In the genomic region with DNA sequence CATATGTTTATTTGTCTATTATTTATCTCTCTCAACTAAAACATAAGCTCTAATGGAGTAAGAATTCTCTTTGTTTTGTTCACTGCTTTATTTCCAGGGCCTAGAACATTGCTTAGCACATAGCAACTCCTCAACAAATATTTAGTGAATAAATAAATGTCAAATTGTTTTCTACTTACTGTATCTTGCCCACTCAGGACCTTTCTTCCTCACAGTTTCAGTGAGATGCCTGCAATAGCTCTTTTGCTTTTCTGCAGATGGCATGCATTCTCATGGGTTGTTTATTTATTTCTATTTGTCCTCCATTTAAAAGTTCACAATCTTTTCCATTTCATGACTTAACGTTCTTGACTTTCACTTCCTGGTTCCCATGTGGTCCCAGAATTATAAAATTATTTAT, we compare ENCODE assay signal across 2 cellular contexts.
TF ChIP-seq lines count a peak whose summit lies in the region.

No MANE protein-coding gene starts in this region.

TF ChIP-seq in SK-N-SH, 30 proteins besides CTCF, POLR2A, EP300 and RAD21 (continued from another document):
- TF ChIP-seq, protein P1, sequence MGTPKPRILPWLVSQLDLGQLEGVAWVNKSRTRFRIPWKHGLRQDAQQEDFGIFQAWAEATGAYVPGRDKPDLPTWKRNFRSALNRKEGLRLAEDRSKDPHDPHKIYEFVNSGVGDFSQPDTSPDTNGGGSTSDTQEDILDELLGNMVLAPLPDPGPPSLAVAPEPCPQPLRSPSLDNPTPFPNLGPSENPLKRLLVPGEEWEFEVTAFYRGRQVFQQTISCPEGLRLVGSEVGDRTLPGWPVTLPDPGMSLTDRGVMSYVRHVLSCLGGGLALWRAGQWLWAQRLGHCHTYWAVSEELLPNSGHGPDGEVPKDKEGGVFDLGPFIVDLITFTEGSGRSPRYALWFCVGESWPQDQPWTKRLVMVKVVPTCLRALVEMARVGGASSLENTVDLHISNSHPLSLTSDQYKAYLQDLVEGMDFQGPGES (IDR thresholded peaks at IDR 0.05; ENCODE audit: low read depth, low read length) = no peak
- TF ChIP-seq GATA2 (CRISPR knock-in tag; IDR thresholded peaks at IDR 0.05) (no peak), ELF1 (IDR thresholded peaks at IDR 0.05) (no peak), RXRA (IDR thresholded peaks at IDR 0.05; ENCODE audit: borderline replicate concordance, low read depth) (no peak), SMC3 (IDR thresholded peaks at IDR 0.05; ENCODE audit: low read depth, low read length) (no peak), JUND (IDR thresholded peaks at IDR 0.05) (no peak), MXI1 (IDR thresholded peaks at IDR 0.05; ENCODE audit: low read depth, low read length) (no peak), NRF1 (IDR thresholded peaks at IDR 0.05; ENCODE audit: low read depth, low read length) (no peak)
- TF ChIP-seq, protein P2, sequence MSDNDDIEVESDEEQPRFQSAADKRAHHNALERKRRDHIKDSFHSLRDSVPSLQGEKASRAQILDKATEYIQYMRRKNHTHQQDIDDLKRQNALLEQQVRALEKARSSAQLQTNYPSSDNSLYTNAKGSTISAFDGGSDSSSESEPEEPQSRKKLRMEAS (IDR thresholded peaks at IDR 0.05; ENCODE audit: low read depth) = no peak

TF ChIP-seq in SK-N-SH treated with all-trans-retinoic acid at 6 μM for 48 hours, 23 proteins besides CTCF, POLR2A, EP300 and RAD21 (continued from another document):
- TF ChIP-seq, protein P3, sequence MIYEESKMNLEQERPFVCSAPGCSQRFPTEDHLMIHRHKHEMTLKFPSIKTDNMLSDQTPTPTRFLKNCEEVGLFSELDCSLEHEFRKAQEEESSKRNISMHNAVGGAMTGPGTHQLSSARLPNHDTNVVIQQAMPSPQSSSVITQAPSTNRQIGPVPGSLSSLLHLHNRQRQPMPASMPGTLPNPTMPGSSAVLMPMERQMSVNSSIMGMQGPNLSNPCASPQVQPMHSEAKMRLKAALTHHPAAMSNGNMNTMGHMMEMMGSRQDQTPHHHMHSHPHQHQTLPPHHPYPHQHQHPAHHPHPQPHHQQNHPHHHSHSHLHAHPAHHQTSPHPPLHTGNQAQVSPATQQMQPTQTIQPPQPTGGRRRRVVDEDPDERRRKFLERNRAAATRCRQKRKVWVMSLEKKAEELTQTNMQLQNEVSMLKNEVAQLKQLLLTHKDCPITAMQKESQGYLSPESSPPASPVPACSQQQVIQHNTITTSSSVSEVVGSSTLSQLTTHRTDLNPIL (CRISPR knock-in tag; IDR thresholded peaks at IDR 0.05; ENCODE audit: low read depth) = no peak
- TF ChIP-seq SNAI2 (CRISPR knock-in tag; IDR thresholded peaks at IDR 0.05) = no peak
- TF ChIP-seq, protein P4, sequence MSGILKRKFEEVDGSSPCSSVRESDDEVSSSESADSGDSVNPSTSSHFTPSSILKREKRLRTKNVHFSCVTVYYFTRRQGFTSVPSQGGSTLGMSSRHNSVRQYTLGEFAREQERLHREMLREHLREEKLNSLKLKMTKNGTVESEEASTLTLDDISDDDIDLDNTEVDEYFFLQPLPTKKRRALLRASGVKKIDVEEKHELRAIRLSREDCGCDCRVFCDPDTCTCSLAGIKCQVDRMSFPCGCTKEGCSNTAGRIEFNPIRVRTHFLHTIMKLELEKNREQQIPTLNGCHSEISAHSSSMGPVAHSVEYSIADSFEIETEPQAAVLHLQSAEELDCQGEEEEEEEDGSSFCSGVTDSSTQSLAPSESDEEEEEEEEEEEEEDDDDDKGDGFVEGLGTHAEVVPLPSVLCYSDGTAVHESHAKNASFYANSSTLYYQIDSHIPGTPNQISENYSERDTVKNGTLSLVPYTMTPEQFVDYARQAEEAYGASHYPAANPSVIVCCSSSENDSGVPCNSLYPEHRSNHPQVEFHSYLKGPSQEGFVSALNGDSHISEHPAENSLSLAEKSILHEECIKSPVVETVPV (CRISPR knock-in tag; IDR thresholded peaks at IDR 0.05) = no peak
- TF ChIP-seq, protein P5, sequence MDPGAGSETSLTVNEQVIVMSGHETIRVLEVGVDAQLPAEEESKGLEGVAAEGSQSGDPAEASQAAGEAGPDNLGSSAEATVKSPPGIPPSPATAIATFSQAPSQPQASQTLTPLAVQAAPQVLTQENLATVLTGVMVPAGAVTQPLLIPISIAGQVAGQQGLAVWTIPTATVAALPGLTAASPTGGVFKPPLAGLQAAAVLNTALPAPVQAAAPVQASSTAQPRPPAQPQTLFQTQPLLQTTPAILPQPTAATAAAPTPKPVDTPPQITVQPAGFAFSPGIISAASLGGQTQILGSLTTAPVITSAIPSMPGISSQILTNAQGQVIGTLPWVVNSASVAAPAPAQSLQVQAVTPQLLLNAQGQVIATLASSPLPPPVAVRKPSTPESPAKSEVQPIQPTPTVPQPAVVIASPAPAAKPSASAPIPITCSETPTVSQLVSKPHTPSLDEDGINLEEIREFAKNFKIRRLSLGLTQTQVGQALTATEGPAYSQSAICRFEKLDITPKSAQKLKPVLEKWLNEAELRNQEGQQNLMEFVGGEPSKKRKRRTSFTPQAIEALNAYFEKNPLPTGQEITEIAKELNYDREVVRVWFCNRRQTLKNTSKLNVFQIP (CRISPR knock-in tag; IDR thresholded peaks at IDR 0.05; ENCODE audit: borderline replicate concordance, low read depth) = no peak
- TF ChIP-seq ZNF565 (CRISPR knock-in tag; conservative IDR thresholded peaks at IDR 0.05; ENCODE audit: low read depth) = no peak
- TF ChIP-seq TOX (CRISPR knock-in tag; IDR thresholded peaks at IDR 0.05; ENCODE audit: borderline replicate concordance) = no peak
- TF ChIP-seq CSDC2 (CRISPR knock-in tag; IDR thresholded peaks at IDR 0.05) = no peak
- no peak for TF ChIP-seq BACH2 (CRISPR knock-in tag; IDR thresholded peaks at IDR 0.05; ENCODE audit: borderline replicate concordance)
- TF ChIP-seq, protein P6, sequence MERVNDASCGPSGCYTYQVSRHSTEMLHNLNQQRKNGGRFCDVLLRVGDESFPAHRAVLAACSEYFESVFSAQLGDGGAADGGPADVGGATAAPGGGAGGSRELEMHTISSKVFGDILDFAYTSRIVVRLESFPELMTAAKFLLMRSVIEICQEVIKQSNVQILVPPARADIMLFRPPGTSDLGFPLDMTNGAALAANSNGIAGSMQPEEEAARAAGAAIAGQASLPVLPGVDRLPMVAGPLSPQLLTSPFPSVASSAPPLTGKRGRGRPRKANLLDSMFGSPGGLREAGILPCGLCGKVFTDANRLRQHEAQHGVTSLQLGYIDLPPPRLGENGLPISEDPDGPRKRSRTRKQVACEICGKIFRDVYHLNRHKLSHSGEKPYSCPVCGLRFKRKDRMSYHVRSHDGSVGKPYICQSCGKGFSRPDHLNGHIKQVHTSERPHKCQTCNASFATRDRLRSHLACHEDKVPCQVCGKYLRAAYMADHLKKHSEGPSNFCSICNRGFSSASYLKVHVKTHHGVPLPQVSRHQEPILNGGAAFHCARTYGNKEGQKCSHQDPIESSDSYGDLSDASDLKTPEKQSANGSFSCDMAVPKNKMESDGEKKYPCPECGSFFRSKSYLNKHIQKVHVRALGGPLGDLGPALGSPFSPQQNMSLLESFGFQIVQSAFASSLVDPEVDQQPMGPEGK (CRISPR knock-in tag; IDR thresholded peaks at IDR 0.05; ENCODE audit: borderline replicate concordance) = no peak
- no peak for TF ChIP-seq PPARA (CRISPR knock-in tag; IDR thresholded peaks at IDR 0.05; ENCODE audit: borderline replicate concordance)
- TF ChIP-seq ISL1 (CRISPR knock-in tag; IDR thresholded peaks at IDR 0.05) = no peak
- no peak for TF ChIP-seq ZFP30 (CRISPR knock-in tag; IDR thresholded peaks at IDR 0.05)
